ENCODE assay signal across 8 cellular contexts in genomic region chr2:48530033-48530804, GRCh38. TPM values are rescaled to one million over a fixed set of nuclear protein-coding genes. Genes with fewer than 3 reads are reported as not detected.
DNase-seq lines count a peak whose midpoint lies in the region; ATAC-seq and TF ChIP-seq lines count a peak whose summit lies in the region.

Gene STON1 (plus strand): TSS chr2:48530154. CDS start chr2:48580634, 50,480 bp downstream.

- DNase-seq in AG10803 (ENCODE audit: low read depth) (peak; percentile 47), MG63 (peak; percentile 48), germinal center (ENCODE audit: low spot score) (peak; percentile 43), occipital lobe (lab: John Stamatoyannopoulos, UW) (peak; percentile 7)
- peak; percentile 20 for DNase-seq in activated T-helper 2 cell treated with anti-CD3 and anti-CD28 coated beads, Interferon-gamma antibody, Interleukin-2, Interleukin-4, amounts not matched to agents 10 μg/mL and 5 μg/mL and 100 μg/mL, durations not matched to agents 14 hours and 24 hours and 36 hours (ENCODE audit: low spot score)

- ATAC-seq in GM19351 (IDR thresholded peaks at IDR 0.05; ENCODE audit: unreplicated experiment) (peak; percentile 53), HG03097 (IDR thresholded peaks at IDR 0.05; ENCODE audit: low FRiP score, unreplicated experiment) (no peak), GM21526 (IDR thresholded peaks at IDR 0.05; ENCODE audit: low FRiP score, unreplicated experiment) (no peak)

- peak within 1 kb of the TSS; percentile 68 for H3K27ac Mint-ChIP-seq in activated T-helper 2 cell treated with anti-CD3 and anti-CD28 coated beads, Interferon-gamma antibody, Interleukin-2, Interleukin-4, amounts not matched to agents 10 μg/mL and 5 μg/mL and 100 μg/mL, durations not matched to agents 14 hours and 24 hours and 36 hours

- H3K36me3 Mint-ChIP-seq in activated T-helper 2 cell treated with anti-CD3 and anti-CD28 coated beads, Interferon-gamma antibody, Interleukin-2, Interleukin-4, amounts not matched to agents 10 μg/mL and 5 μg/mL and 100 μg/mL, durations not matched to agents 14 hours and 24 hours and 36 hours (ENCODE audit: low read depth) = peaks cover 12% of the 10 kb centered on the region

- no peak for TF ChIP-seq CTCF in AG10803 (conservative IDR thresholded peaks at IDR 0.05; ENCODE audit: low read length)

- H3K9me3 Mint-ChIP-seq in activated T-helper 2 cell treated with anti-CD3 and anti-CD28 coated beads, Interferon-gamma antibody, Interleukin-2, Interleukin-4, amounts not matched to agents 10 μg/mL and 5 μg/mL and 100 μg/mL, durations not matched to agents 14 hours and 24 hours and 36 hours = no peaks in the 10 kb centered on the region

- H3K4me1 Mint-ChIP-seq in activated T-helper 2 cell treated with anti-CD3 and anti-CD28 coated beads, Interferon-gamma antibody, Interleukin-2, Interleukin-4, amounts not matched to agents 10 μg/mL and 5 μg/mL and 100 μg/mL, durations not matched to agents 14 hours and 24 hours and 36 hours (ENCODE audit: low read depth) = peaks cover 22% of the 10 kb centered on the region

- H3K4me3 ChIP-seq in AG10803 (ENCODE audit: low read length) = peak within 1 kb of the TSS; percentile 88
- H3K4me3 ChIP-seq in MG63 = peak within 1 kb of the TSS; percentile 63

- H3K36me3 ChIP-seq in MG63 = no peaks in the 10 kb centered on the region

- H3K4me3 Mint-ChIP-seq in activated T-helper 2 cell treated with anti-CD3 and anti-CD28 coated beads, Interferon-gamma antibody, Interleukin-2, Interleukin-4, amounts not matched to agents 10 μg/mL and 5 μg/mL and 100 μg/mL, durations not matched to agents 14 hours and 24 hours and 36 hours (ENCODE audit: low read depth) = peak within 1 kb of the TSS; percentile 91

- intact Hi-C loops in activated T-helper 2 cell treated with anti-CD3 and anti-CD28 coated beads, Interferon-gamma antibody, Interleukin-2, Interleukin-4, amounts not matched to agents 10 μg/mL and 5 μg/mL and 100 μg/mL, durations not matched to agents 14 hours and 24 hours and 36 hours (cut with micrococcal nuclease) = no loop called here

- no peaks in the 10 kb centered on the region for H3K27me3 ChIP-seq in MG63

- H3K9me3 ChIP-seq in MG63 = no peaks in the 10 kb centered on the region

- peaks cover 2% of the 10 kb centered on the region for H3K27me3 Mint-ChIP-seq in activated T-helper 2 cell treated with anti-CD3 and anti-CD28 coated beads, Interferon-gamma antibody, Interleukin-2, Interleukin-4, amounts not matched to agents 10 μg/mL and 5 μg/mL and 100 μg/mL, durations not matched to agents 14 hours and 24 hours and 36 hours (ENCODE audit: low read depth)

RNA-seq across cellular contexts. Expression of gene STON1, which starts in this region (rescaled TPM):
- total RNA-seq in MG63 (2014; rRNA removed; shearing (Covaris generic); ENCODE audit: low replicate concordance) = 1.7 and 2.2 TPM in 2 replicates
- total RNA-seq in activated T-helper 2 cell treated with anti-CD3 and anti-CD28 coated beads, Interferon-gamma antibody, Interleukin-2, Interleukin-4, amounts not matched to agents 10 μg/mL and 5 μg/mL and 100 μg/mL, durations not matched to agents 14 hours and 24 hours and 36 hours = 1.9 and 2.1 TPM in 2 replicates
- 9.4 TPM for total RNA-seq in occipital lobe
